10 cellular contexts compared by ENCODE assay signal in the genomic region with DNA sequence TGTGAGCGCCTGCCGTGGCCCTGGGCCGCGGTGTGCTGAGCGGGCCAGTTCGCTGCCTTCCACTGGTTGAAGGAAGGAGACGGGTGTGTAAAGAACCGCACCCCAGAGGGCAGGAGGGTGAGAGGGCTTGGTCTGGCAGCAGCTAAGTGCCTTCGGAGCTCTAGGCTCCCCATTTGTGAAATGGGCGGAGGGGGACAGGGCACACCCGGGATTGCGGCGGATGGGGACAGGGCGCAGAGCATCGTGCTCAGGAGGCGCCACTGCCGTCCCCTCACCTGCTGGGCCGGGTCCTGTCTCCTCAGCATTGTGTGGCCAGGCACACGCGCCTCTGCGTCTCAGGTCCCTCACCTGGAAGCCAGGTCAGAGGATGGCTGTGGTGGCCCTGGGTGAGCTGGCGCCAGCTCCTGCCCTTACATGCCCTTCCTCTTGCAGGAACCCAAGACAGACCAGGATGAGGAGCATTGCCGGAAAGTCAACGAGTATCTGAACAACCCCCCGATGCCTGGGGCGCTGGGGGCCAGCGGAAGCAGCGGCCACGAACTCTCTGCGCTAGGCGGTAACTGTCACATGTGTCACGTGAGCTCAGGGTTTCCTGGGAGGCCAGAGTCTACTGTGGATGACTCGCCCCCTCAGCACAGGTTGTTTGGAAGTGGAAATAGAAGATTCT. TPM values are rescaled to one million over a fixed set of nuclear protein-coding genes. Genes with fewer than 3 reads are reported as not detected.
DNase-seq lines count a peak whose midpoint lies in the region; ATAC-seq and TF ChIP-seq lines count a peak whose summit lies in the region.
"Had no signal": no experiment of that assay in that cellular context is flagged by ENCODE, and none has a peak within 500 bp of the region (broad histone marks: within the 10 kb centered on the region; RNA-seq: fewer than 3 reads in every experiment).

No MANE protein-coding gene starts in this region.

- no peak for ATAC-seq in HG02798 (IDR thresholded peaks at IDR 0.05; ENCODE audit: poor library complexity, unreplicated experiment)

- no peak overlapping the region for H3K27ac ChIP-seq in OCI-LY1 (ENCODE audit: low read depth, low read length, poor library complexity, severe bottlenecking)
- no peak overlapping the region for H3K27ac ChIP-seq in endodermal cell (ENCODE audit: low read depth, low read length)
- peak overlapping the region; percentile 22 for H3K27ac ChIP-seq in rectal smooth muscle tissue (ENCODE audit: low read depth, low read length)
- H3K27ac ChIP-seq in effector memory CD4-positive, alpha-beta T cell (ENCODE audit: insufficient read depth, low read length, poor library complexity, severe bottlenecking) = no peak overlapping the region
- H3K27ac ChIP-seq: suprapubic skin had no signal

- peak overlapping the region; percentile 99; the same call in 1 of the 2 replicates for H3K4me2 ChIP-seq in OCI-LY1 (ENCODE audit: low read length)

- CTCF ChIA-PET in activated naive CD4-positive, alpha-beta T cell treated with anti-CD3 and anti-CD28 coated beads for 36 hours (lab: Charles Lee) = interaction anchor here (1.1 kb wide), 1 partner anchor 84 kb away, joined by 3 read pairs; no protein-coding TSS in a partner anchor

- H3K36me3 ChIP-seq in OCI-LY1 (ENCODE audit: insufficient read depth, low read length) = peaks cover 60% of the 10 kb centered on the region
- peaks cover 46% of the 10 kb centered on the region for H3K36me3 ChIP-seq in endodermal cell (ENCODE audit: control insufficient read depth, insufficient read depth, low read length)
- H3K36me3 ChIP-seq in rectal smooth muscle tissue (ENCODE audit: control insufficient read depth, insufficient read depth, low read length) = peaks cover 37% of the 10 kb centered on the region
- peaks cover 36% of the 10 kb centered on the region for H3K36me3 ChIP-seq in effector memory CD4-positive, alpha-beta T cell (ENCODE audit: control insufficient read depth, insufficient read depth, low read length)

- H3K9me3 ChIP-seq in OCI-LY1 (ENCODE audit: low read length) = no peaks in the 10 kb centered on the region
- no peaks in the 10 kb centered on the region for H3K9me3 ChIP-seq in endodermal cell (ENCODE audit: control insufficient read depth, low read length)
- H3K9me3 ChIP-seq in effector memory CD4-positive, alpha-beta T cell (ENCODE audit: control insufficient read depth, low read length) = no peaks in the 10 kb centered on the region
- H3K9me3 ChIP-seq: suprapubic skin had no signal

- peaks cover 24% of the 10 kb centered on the region for H3K4me1 Mint-ChIP-seq in activated naive CD4-positive, alpha-beta T cell treated with anti-CD3 and anti-CD28 coated beads for 36 hours (ENCODE audit: low read depth)
- H3K4me1 Mint-ChIP-seq in endodermal cell = peaks cover 14% of the 10 kb centered on the region

- peaks cover 24% of the 10 kb centered on the region for H3K4me1 ChIP-seq in OCI-LY1 (ENCODE audit: insufficient read depth, low read length, severe bottlenecking)
- peaks cover 13% of the 10 kb centered on the region for H3K4me1 ChIP-seq in endodermal cell (ENCODE audit: control insufficient read depth, insufficient read depth, low read length)
- peaks cover 9% of the 10 kb centered on the region for H3K4me1 ChIP-seq in rectal smooth muscle tissue (ENCODE audit: control insufficient read depth, insufficient read depth, low read length)
- peaks cover 27% of the 10 kb centered on the region for H3K4me1 ChIP-seq in effector memory CD4-positive, alpha-beta T cell (ENCODE audit: control insufficient read depth, insufficient read depth, low read length, poor library complexity, severe bottlenecking)

- H3K9ac ChIP-seq in OCI-LY1 (ENCODE audit: low read length) (no peak overlapping the region; the same call in 1 of the 2 replicates), endodermal cell (ENCODE audit: extremely low read depth, low read length, poor library complexity, severe bottlenecking) (no peak overlapping the region), rectal smooth muscle tissue (ENCODE audit: low read length) (no peak overlapping the region)

- no peaks in the 10 kb centered on the region for H4K20me1 ChIP-seq in OCI-LY1 (ENCODE audit: insufficient read depth, low read length)

- H3K36me3 Mint-ChIP-seq in activated naive CD4-positive, alpha-beta T cell treated with anti-CD3 and anti-CD28 coated beads for 36 hours (ENCODE audit: low read depth) = peaks cover 30% of the 10 kb centered on the region
- peaks cover 36% of the 10 kb centered on the region for H3K36me3 Mint-ChIP-seq in endodermal cell (ENCODE audit: low read depth)

- peaks cover 24% of the 10 kb centered on the region for H3K79me2 ChIP-seq in OCI-LY1 (ENCODE audit: insufficient read depth, low read length)

- H3K4me3 Mint-ChIP-seq in activated naive CD4-positive, alpha-beta T cell treated with anti-CD3 and anti-CD28 coated beads for 36 hours = peak overlapping the region; percentile 55
- H3K4me3 Mint-ChIP-seq in endodermal cell = peak overlapping the region; percentile 87

- no peaks in the 10 kb centered on the region; the same call in 1 of the 2 replicates for H3F3A ChIP-seq in OCI-LY1 (ENCODE audit: insufficient read depth, low read length)

- no peak for DNase-seq in activated naive CD4-positive, alpha-beta T cell treated with anti-CD3 and anti-CD28 coated beads for 36 hours
- no peak for DNase-seq in activated naive CD4-positive, alpha-beta T cell treated with anti-CD3 and anti-CD28 coated beads, Interleukin-2, amount 50 U/mL, for 16 hours
- DNase-seq in endodermal cell = no peak
- no peak for DNase-seq in activated gamma-delta T cell (lab: John Stamatoyannopoulos, UW)
- no peak for DNase-seq in effector memory CD4-positive, alpha-beta T cell
- DNase-seq: midbrain had no signal

- intact Hi-C loops in activated naive CD4-positive, alpha-beta T cell treated with anti-CD3 and anti-CD28 coated beads for 36 hours (cut with micrococcal nuclease) = no loop called here

- H3K4me3 ChIP-seq in OCI-LY1 (ENCODE audit: low read depth, low read length, poor library complexity, severe bottlenecking) = no peak overlapping the region
- H3K4me3 ChIP-seq in endodermal cell (ENCODE audit: low read length) = peak overlapping the region; percentile 98
- H3K4me3 ChIP-seq in rectal smooth muscle tissue (ENCODE audit: low read length) = no peak overlapping the region
- no peak overlapping the region for H3K4me3 ChIP-seq in effector memory CD4-positive, alpha-beta T cell (ENCODE audit: insufficient read depth, low read depth, low read length, poor library complexity, severe bottlenecking)

- TF ChIP-seq CTCF in OCI-LY1 (IDR thresholded peaks at IDR 0.05; ENCODE audit: low read length) (no peak), endodermal cell (conservative IDR thresholded peaks at IDR 0.05) (no peak)

- H3K27me3 Mint-ChIP-seq in activated naive CD4-positive, alpha-beta T cell treated with anti-CD3 and anti-CD28 coated beads for 36 hours (ENCODE audit: low read depth) = no peaks in the 10 kb centered on the region
- no peaks in the 10 kb centered on the region for H3K27me3 Mint-ChIP-seq in endodermal cell (ENCODE audit: insufficient read depth)

- H3K27ac Mint-ChIP-seq in activated naive CD4-positive, alpha-beta T cell treated with anti-CD3 and anti-CD28 coated beads for 36 hours = no peak overlapping the region
- peak overlapping the region; percentile 79 for H3K27ac Mint-ChIP-seq in endodermal cell

- H2AFZ ChIP-seq in OCI-LY1 (ENCODE audit: low read length) = no peak overlapping the region

- 91 to 93% methylated on average over 27 to 33 of the region's 33 CpGs for WGBS in endodermal cell (ENCODE audit: insufficient coverage in 1 of 2, insufficient read length in 1 of 2), 2 experiments

- H3K9me3 Mint-ChIP-seq in activated naive CD4-positive, alpha-beta T cell treated with anti-CD3 and anti-CD28 coated beads for 36 hours = no peaks in the 10 kb centered on the region
- peaks cover 1% of the 10 kb centered on the region for H3K9me3 Mint-ChIP-seq in endodermal cell

- no peaks in the 10 kb centered on the region for H3K9me2 ChIP-seq in OCI-LY1 (ENCODE audit: low read depth, low read length)

- H3K27me3 ChIP-seq in OCI-LY1 (ENCODE audit: insufficient read depth, low read length) = no peaks in the 10 kb centered on the region
- H3K27me3 ChIP-seq in endodermal cell (ENCODE audit: control insufficient read depth, insufficient read depth, low read length, poor library complexity, severe bottlenecking) = no peaks in the 10 kb centered on the region
- no peaks in the 10 kb centered on the region for H3K27me3 ChIP-seq in rectal smooth muscle tissue (ENCODE audit: control insufficient read depth, insufficient read depth, low read length)
- H3K27me3 ChIP-seq in effector memory CD4-positive, alpha-beta T cell (replicated peaks; ENCODE audit: control insufficient read depth, insufficient read depth, low read length, poor library complexity, severe bottlenecking) = no peaks in the 10 kb centered on the region
- H3K27me3 ChIP-seq: suprapubic skin had no signal

RNA-seq across cellular contexts. Expression of gene ADRM1, which starts 3.1 kb away (rescaled TPM):
- total RNA-seq in activated naive CD4-positive, alpha-beta T cell treated with anti-CD3 and anti-CD28 coated beads for 36 hours = 10 to 100 TPM; 77.4 to 81.5 TPM
- total RNA-seq in endodermal cell = 100 to 1,000 TPM; 105 to 106 TPM
- polyA plus RNA-seq in endodermal cell (2013, experiment 1 of 2) = 77.9 TPM
- 81.6 TPM for polyA plus RNA-seq in endodermal cell (2013, experiment 2 of 2)
